In genomic region chr10:113520606-113521481, GRCh38 we compare ENCODE assay signal across 9 cellular contexts. TPM values are rescaled to one million over a fixed set of nuclear protein-coding genes. Genes with fewer than 3 reads are reported as not detected.
A peak's percentile ranks its signal among the peaks of the same experiment; 100 is the strongest.
DNase-seq lines count a peak whose midpoint lies in the region; ATAC-seq and TF ChIP-seq lines count a peak whose summit lies in the region.
"Had no signal": no experiment of that assay in that cellular context is flagged by ENCODE, and none has a peak within 500 bp of the region (broad histone marks: within the 10 kb centered on the region; RNA-seq: fewer than 3 reads in every experiment).

No MANE protein-coding gene starts in this region.

- H3K4me1 Mint-ChIP-seq in activated naive CD8-positive, alpha-beta T cell treated with anti-CD3 and anti-CD28 coated beads, Interleukin-2, amount 50 U/mL, for 24 hours = no peaks in the 10 kb centered on the region

- no peaks in the 10 kb centered on the region for H3K36me3 ChIP-seq in heart right ventricle

- ATAC-seq in HG03097 (IDR thresholded peaks at IDR 0.05; ENCODE audit: low FRiP score, unreplicated experiment) (peak; percentile 72), heart right ventricle (peak; percentile 73 to 89 (median 84))
- no peak for ATAC-seq in activated naive CD8-positive, alpha-beta T cell treated with anti-CD3 and anti-CD28 coated beads, Interleukin-2, amount 50 U/mL, for 24 hours

- H3K4me3 ChIP-seq in AG10803 (ENCODE audit: low read length) (no peak overlapping the region), heart right ventricle (no peak overlapping the region)
- H3K4me3 ChIP-seq: skin epidermis had no signal

- no peaks in the 10 kb centered on the region for H3K36me3 Mint-ChIP-seq in activated naive CD8-positive, alpha-beta T cell treated with anti-CD3 and anti-CD28 coated beads, Interleukin-2, amount 50 U/mL, for 24 hours (ENCODE audit: low read depth)

- 36 to 40% methylated on average over 8 of the region's 8 CpGs for WGBS in heart right ventricle, 2 donors

- H3K9me3 ChIP-seq in heart right ventricle = no peaks in the 10 kb centered on the region

- H3K9me3 Mint-ChIP-seq in activated naive CD8-positive, alpha-beta T cell treated with anti-CD3 and anti-CD28 coated beads, Interleukin-2, amount 50 U/mL, for 24 hours = no peaks in the 10 kb centered on the region

- no peak overlapping the region for H3K27ac ChIP-seq in heart right ventricle

- H3K27ac Mint-ChIP-seq in activated naive CD8-positive, alpha-beta T cell treated with anti-CD3 and anti-CD28 coated beads, Interleukin-2, amount 50 U/mL, for 24 hours = no peak overlapping the region

- peaks cover 0 to 14% (median 5%) of the 10 kb centered on the region in 9 donors for H3K4me1 ChIP-seq in heart right ventricle

- intact Hi-C loops in heart right ventricle (cut with DNase I) = loop anchor here in 2 of 10 donors (10.0 kb wide), 2 partner anchors 136 to 396 kb away; no protein-coding TSS in a partner anchor

- peaks cover 0 to 4% (median 0%) of the 10 kb centered on the region in 7 donors for H3K27me3 ChIP-seq in heart right ventricle

- TF ChIP-seq CTCF in AG10803 (conservative IDR thresholded peaks at IDR 0.05; ENCODE audit: low read length) (peak; percentile 99), GM12874 (IDR thresholded peaks at IDR 0.05; ENCODE audit: insufficient read depth, low read depth, low read length) (peak; percentile 92), heart right ventricle (IDR thresholded peaks at IDR 0.05) (peak; percentile 85 to 97 (median 93))

- DNase-seq in AG10803 (ENCODE audit: low read depth) (peak; percentile 91), NCI-H460 (ENCODE audit: extremely low read depth, low read depth) (peak; percentile 78), heart right ventricle (peak; percentile 29 to 68), putamen (ENCODE audit: low spot score) (peak; percentile 31), activated gamma-delta T cell treated with Interleukin-2 at 50 U/mL for 16 hours (no peak)
- peak; percentile 20 for DNase-seq in activated naive CD8-positive, alpha-beta T cell treated with anti-CD3 and anti-CD28 coated beads, Interleukin-2, amount 50 U/mL, for 24 hours

- H3K27me3 Mint-ChIP-seq in activated naive CD8-positive, alpha-beta T cell treated with anti-CD3 and anti-CD28 coated beads, Interleukin-2, amount 50 U/mL, for 24 hours = peaks cover 8% of the 10 kb centered on the region

- H3K4me3 Mint-ChIP-seq in activated naive CD8-positive, alpha-beta T cell treated with anti-CD3 and anti-CD28 coated beads, Interleukin-2, amount 50 U/mL, for 24 hours = no peak overlapping the region

RNA-seq across cellular contexts. Expression of gene HABP2, which starts 32.0 kb away (rescaled TPM):
- not detected in 2 replicates for total RNA-seq in NCI-H460 (2014; rRNA removed; shearing (Covaris generic))
- not detected in 2 replicates for polyA plus RNA-seq in NCI-H460 (2014; cell fraction: nucleus; rRNA removed)
- total RNA-seq in heart right ventricle = not detected
- under 1 TPM; 0.12 to 0.51 TPM for polyA plus RNA-seq in heart right ventricle
